ENCODE assay signal across 9 cellular contexts in the genomic region with DNA sequence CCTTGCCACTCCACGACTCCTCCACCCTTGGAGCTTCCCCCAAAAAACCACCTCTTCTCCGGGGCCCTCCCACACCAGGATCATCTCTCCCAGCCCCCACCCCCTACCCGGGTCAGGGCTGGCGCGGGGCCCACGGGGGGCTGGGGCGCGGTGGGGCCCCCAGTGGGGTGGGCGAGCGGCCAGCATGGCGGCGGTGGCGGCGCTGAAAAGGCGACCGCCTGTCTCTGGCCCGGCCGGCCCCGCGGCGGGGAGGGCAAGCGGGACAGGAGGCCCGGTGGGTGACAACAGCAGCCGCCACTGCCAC. TPM values are rescaled to one million over a fixed set of nuclear protein-coding genes. Genes with fewer than 3 reads are reported as not detected.
DNase-seq lines count a peak whose midpoint lies in the region; ATAC-seq and TF ChIP-seq lines count a peak whose summit lies in the region.
"Had no signal": no experiment of that assay in that cellular context is flagged by ENCODE, and none has a peak within 500 bp of the region (broad histone marks: within the 10 kb centered on the region; RNA-seq: fewer than 3 reads in every experiment).

No MANE protein-coding gene starts in this region.

- peaks cover 9% of the 10 kb centered on the region for H3F3A ChIP-seq in smooth muscle cell (ENCODE audit: low read depth)

- H3K4me2 ChIP-seq in smooth muscle cell = peak overlapping the region; percentile 100

- H4K20me1 ChIP-seq in smooth muscle cell (ENCODE audit: low read depth) = no peaks in the 10 kb centered on the region

- H3K79me2 ChIP-seq in smooth muscle cell (ENCODE audit: low read depth) = peaks cover 16% of the 10 kb centered on the region

- no peak for TF ChIP-seq CTCF in VCaP (conservative IDR thresholded peaks at IDR 0.05)
- TF ChIP-seq CTCF in left ventricle myocardium inferior (IDR thresholded peaks at IDR 0.05; ENCODE audit: borderline replicate concordance) = no peak
- TF ChIP-seq CTCF in smooth muscle cell (IDR thresholded peaks at IDR 0.05; ENCODE audit: borderline replicate concordance, insufficient read depth, poor library complexity, severe bottlenecking) = no peak

- H3K4me3 ChIP-seq in left ventricle myocardium inferior (peak overlapping the region; percentile 91), smooth muscle cell (peak overlapping the region; percentile 92)

- peak overlapping the region; percentile 100 for H3K9ac ChIP-seq in smooth muscle cell (ENCODE audit: low read depth)

- DNase-seq in left ventricle myocardium inferior (no peak), smooth muscle cell (lab: John Stamatoyannopoulos, UW; ENCODE audit: unreplicated experiment) (no peak), NCI-H2227 (lab: John Stamatoyannopoulos, UW; ENCODE audit: unreplicated experiment) (no peak), NCI-H1436 (lab: John Stamatoyannopoulos, UW) (no peak)

- no peak overlapping the region for H2AFZ ChIP-seq in smooth muscle cell (ENCODE audit: low read depth)

- H3K27ac ChIP-seq in VCaP (peak overlapping the region; percentile 89), left ventricle myocardium inferior (replicated peaks) (peak overlapping the region; percentile 90), smooth muscle cell (ENCODE audit: low read depth) (peak overlapping the region; percentile 99)

- intact Hi-C loops in left ventricle myocardium inferior (cut with micrococcal nuclease) = no loop called here

- H3K36me3 ChIP-seq in left ventricle myocardium inferior (peaks cover 73% of the 10 kb centered on the region), smooth muscle cell (ENCODE audit: low read depth) (peaks cover 5% of the 10 kb centered on the region)

- H3K4me1 ChIP-seq in left ventricle myocardium inferior (peaks cover 30% of the 10 kb centered on the region), smooth muscle cell (ENCODE audit: low read depth) (peaks cover 16% of the 10 kb centered on the region)

- WGBS in smooth muscle cell (ENCODE audit: low lambda C conversion rate) = 13% methylated on average over 9 of the region's 24 CpGs

- H3K27me3 ChIP-seq in left ventricle myocardium inferior (ENCODE audit: low read depth) (no peaks in the 10 kb centered on the region), smooth muscle cell (ENCODE audit: low read depth) (no peaks in the 10 kb centered on the region)

- peak; percentile 5 for ATAC-seq in GM19438 (IDR thresholded peaks at IDR 0.05; ENCODE audit: low read depth, unreplicated experiment)
- ATAC-seq in GM21526 (IDR thresholded peaks at IDR 0.05; ENCODE audit: low FRiP score, unreplicated experiment) = no peak
- no peak for ATAC-seq in HG02763 (IDR thresholded peaks at IDR 0.05; ENCODE audit: unreplicated experiment)

- H3K9me3 ChIP-seq in left ventricle myocardium inferior (replicated peaks) (no peaks in the 10 kb centered on the region), smooth muscle cell (replicated peaks; ENCODE audit: low read depth) (no peaks in the 10 kb centered on the region)

RNA-seq across cellular contexts. Expression of a gene that starts 0.8 kb away (rescaled TPM):
- 30.2 TPM for total RNA-seq in left ventricle myocardium inferior
- 5.3 and 9.2 TPM in 2 replicates for total RNA-seq in smooth muscle cell
- polyA plus RNA-seq in smooth muscle cell = 14.1 and 18.7 TPM in 2 replicates

RNA-seq across cellular contexts. Expression of a gene that starts 13.1 kb away (rescaled TPM):
- total RNA-seq in left ventricle myocardium inferior (63.1 TPM), smooth muscle cell (123 and 124 TPM in 2 replicates)
- 116 and 140 TPM in 2 replicates for polyA plus RNA-seq in smooth muscle cell

RNA-seq across cellular contexts. Expression of a gene that starts 54.5 kb away (rescaled TPM):
- total RNA-seq in left ventricle myocardium inferior (not detected), smooth muscle cell (not detected in 2 replicates)
- polyA plus RNA-seq in smooth muscle cell = not detected in 2 replicates
- total RNA-seq: LHCN-M2 had no signal
